In the genomic region with DNA sequence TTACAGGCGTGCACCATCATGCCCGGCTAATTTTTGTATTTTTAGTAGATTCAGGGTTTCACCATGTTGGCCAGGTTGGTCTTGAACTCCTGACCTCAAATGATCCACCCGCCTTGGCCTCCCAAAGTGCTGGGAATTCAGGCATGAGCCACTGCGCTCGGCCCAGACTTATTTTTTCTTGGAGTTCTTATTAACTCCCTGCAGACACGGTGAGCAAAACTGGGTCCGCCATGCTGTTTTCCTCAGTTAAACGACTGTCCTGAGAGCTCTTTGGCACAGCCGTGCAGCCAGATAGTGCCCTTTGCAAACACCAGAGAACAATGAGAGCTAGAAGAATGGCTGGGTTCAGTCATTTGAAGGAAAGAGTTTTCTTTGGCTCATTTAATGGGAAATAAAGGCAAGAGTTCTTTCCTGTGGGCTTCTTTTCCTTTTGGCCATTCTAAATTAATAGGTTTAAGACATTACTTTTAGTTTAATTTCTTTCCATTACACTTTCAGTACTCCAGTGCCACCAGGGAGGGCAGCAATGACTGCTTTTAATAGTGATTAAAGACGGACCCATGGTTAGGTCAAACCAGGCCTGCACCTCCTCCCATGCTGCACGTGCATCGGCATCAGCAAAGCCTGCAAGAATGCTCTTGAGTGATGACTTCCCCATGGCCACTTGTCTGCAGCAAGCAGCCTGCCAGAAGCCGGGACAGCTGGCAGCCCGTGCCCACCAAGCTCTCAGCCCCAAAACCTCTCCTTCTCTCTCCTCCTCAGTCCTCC, we compare ENCODE assay signal across 14 cellular contexts.
A peak's percentile ranks its signal among the peaks of the same experiment; 100 is the strongest.
DNase-seq lines count a peak whose midpoint lies in the region; ATAC-seq, FAIRE-seq and TF ChIP-seq lines count a peak whose summit lies in the region.
"Had no signal": no experiment of that assay in that cellular context is flagged by ENCODE, and none has a peak within 500 bp of the region (broad histone marks: within the 10 kb centered on the region; RNA-seq: fewer than 3 reads in every experiment).

No MANE protein-coding gene starts in this region.

- H3K27me3 ChIP-seq in HCT116 (ENCODE audit: insufficient read depth, low read length): no peaks in the 10 kb centered on the region

- no peak overlapping the region for H3K4me2 ChIP-seq in HCT116 (ENCODE audit: low read length)

- no peak for TF ChIP-seq RAD21 in HCT116 (IDR thresholded peaks at IDR 0.05; ENCODE audit: low read depth)

- TF ChIP-seq POLR2A in HCT116 (IDR thresholded peaks at IDR 0.05; ENCODE audit: borderline replicate concordance, extremely low read depth, insufficient read depth, insufficient read length): no peak

- H3K9me2 ChIP-seq in HCT116 (ENCODE audit: insufficient read depth): no peaks in the 10 kb centered on the region

- ATAC-seq in HCT116: peak; percentile 52; the same call in 1 of the 2 replicates
- ATAC-seq: activated naive CD4-positive, alpha-beta T cell treated with anti-CD3 and anti-CD28 coated beads, Interleukin-2, amount 50 U/mL, for 72 hours; effector memory CD8-positive, alpha-beta T cell; stimulated activated naive CD8-positive, alpha-beta T cell treated with anti-CD3 and anti-CD28 coated beads, Interleukin-15, Interleukin-2, amounts not matched to agents 100 U/mL and 50 U/mL, for 24 hours had no signal

- H3K27me3 Mint-ChIP-seq in endothelial cell (ENCODE audit: unreplicated experiment): peaks cover 10% of the 10 kb centered on the region
- H3K27me3 Mint-ChIP-seq: effector memory CD8-positive, alpha-beta T cell had no signal

- CTCF ChIA-PET in HCT116 (lab: Charles Lee): no interaction called here

- peaks cover 6% of the 10 kb centered on the region for H3K36me3 Mint-ChIP-seq in endothelial cell (ENCODE audit: low read depth, unreplicated experiment)

- H3K79me2 ChIP-seq in HCT116 (ENCODE audit: insufficient read depth, low read length): no peaks in the 10 kb centered on the region

- H3K36me3 ChIP-seq in HCT116 (ENCODE audit: control insufficient read depth in 1 of 2, insufficient read depth in 2 of 2, low read length in 2 of 2): no peaks in the 10 kb centered on the region
- H3K36me3 ChIP-seq in kidney (ENCODE audit: control insufficient read depth in 1 of 2, insufficient read depth in 2 of 2, low read length in 2 of 2): no peaks in the 10 kb centered on the region

- no TSS peak for BruUV-seq in HCT116 (replicated peaks; lab: Mats Ljungman, UMichigan)

- peak; percentile 15 for TF ChIP-seq CTCF in 22Rv1 (IDR thresholded peaks at IDR 0.05)
- peak in 2 of 3 experiments; percentile 23 to 24; a peak in 3 of 6 replicates for TF ChIP-seq CTCF in HCT116 (IDR thresholded peaks at IDR 0.05 in 2 of 3, conservative IDR thresholded peaks at IDR 0.05 in 1 of 3; ENCODE audit: borderline replicate concordance in 1 of 3, insufficient read depth in 1 of 3, low read depth in 2 of 3, low read length in 2 of 3)
- TF ChIP-seq CTCF in kidney (IDR thresholded peaks at IDR 0.05; ENCODE audit: borderline replicate concordance, extremely low read depth, insufficient read depth): no peak
- TF ChIP-seq CTCF in endothelial cell (IDR thresholded peaks at IDR 0.05; ENCODE audit: unreplicated experiment): no peak

- H2AFZ ChIP-seq in HCT116 (ENCODE audit: low read depth, low read length, poor library complexity, severe bottlenecking): no peak overlapping the region

- H3K27ac ChIP-seq in 22Rv1: no peak overlapping the region
- no peak overlapping the region for H3K27ac ChIP-seq in HCT116 (ENCODE audit: low read depth, low read length)
- no peak overlapping the region for H3K27ac ChIP-seq in kidney (ENCODE audit: low read depth in 2 of 2, low read length in 2 of 2)

- no peaks in the 10 kb centered on the region for H3K9me3 Mint-ChIP-seq in endothelial cell (ENCODE audit: unreplicated experiment)
- H3K9me3 Mint-ChIP-seq: effector memory CD8-positive, alpha-beta T cell; nephron progenitor cell had no signal

- intact Hi-C loops in HCT116 (cut with micrococcal nuclease) (no loop called here), kidney (cut with DNase I) (no loop called here)

- POLR2A ChIA-PET in HCT116 (lab: Charles Lee): no interaction called here

- H3K4me1 Mint-ChIP-seq in endothelial cell (ENCODE audit: unreplicated experiment): peaks cover 33% of the 10 kb centered on the region

- FAIRE-seq in kidney (lab: Jason Lieb, UNC): no peak

- H3K4me3 ChIP-seq in HCT116 (replicated peaks in 1 of 2; ENCODE audit: low read depth in 1 of 2, low read length in 2 of 2) (no peak overlapping the region), kidney (ENCODE audit: low read length in 2 of 2) (no peak overlapping the region)

- H3K4me1 ChIP-seq in HCT116 (ENCODE audit: control insufficient read depth in 1 of 2, insufficient read depth in 2 of 2, low read length in 2 of 2) (peaks cover 5 to 23% of the 10 kb centered on the region in 2 experiments), kidney (ENCODE audit: control insufficient read depth in 1 of 2, insufficient read depth in 1 of 2, low read depth in 1 of 2, low read length in 2 of 2) (peaks cover 4 to 9% of the 10 kb centered on the region in 2 donors)

- no peaks in the 10 kb centered on the region for H3K9me3 ChIP-seq in HCT116 (ENCODE audit: control insufficient read depth in 1 of 2, insufficient read depth in 1 of 2, low read depth in 1 of 2, low read length in 2 of 2)
- H3K9me3 ChIP-seq in kidney (ENCODE audit: control insufficient read depth in 1 of 2, low read length in 2 of 2): no peaks in the 10 kb centered on the region

- H3K4me3 Mint-ChIP-seq in endothelial cell (ENCODE audit: unreplicated experiment): no peak overlapping the region
- H3K4me3 Mint-ChIP-seq: effector memory CD8-positive, alpha-beta T cell; nephron progenitor cell had no signal

- no peak for DNase-seq in HCT116 (ENCODE audit: low read depth, low spot score)
- peak; percentile 22 for DNase-seq in UCSD-AML1 (lab: John Stamatoyannopoulos, UW; ENCODE audit: unreplicated experiment)
- DNase-seq in kidney: peak; percentile 64
- DNase-seq in endothelial cell (ENCODE audit: low spot score): no peak
- DNase-seq in putamen (ENCODE audit: low spot score): no peak
- no peak for DNase-seq in NCI-H446 treated with DMSO at 0.1 percent for 48 hours (lab: John Stamatoyannopoulos, UW)
- DNase-seq in cerebellar cortex (ENCODE audit: low spot score): no peak
- DNase-seq: activated CD4-positive, alpha-beta T cell treated with anti-CD3 and anti-CD28 coated beads, Interleukin-2, amount 50 U/mL, for 1 hour; effector memory CD8-positive, alpha-beta T cell; NCI-H187 treated with DMSO at 0.1 percent for 48 hours; nephron progenitor cell; stimulated activated naive CD8-positive, alpha-beta T cell treated with anti-CD3 and anti-CD28 coated beads, Interleukin-15, Interleukin-2, amounts not matched to agents 100 U/mL and 50 U/mL, for 24 hours had no signal

- H3K9ac ChIP-seq in HCT116 (ENCODE audit: low read length): no peak overlapping the region
- H3K9ac ChIP-seq in kidney (ENCODE audit: low read length in 2 of 2): no peak overlapping the region

- no peaks in the 10 kb centered on the region for H4K20me1 ChIP-seq in HCT116 (ENCODE audit: insufficient read depth)

- RAD21 ChIA-PET in HCT116 (lab: Charles Lee; ENCODE audit: low non-redundant PET in 1 of 2, low total read pairs in 2 of 2, uncharacterized antibody in 2 of 2, unreplicated experiment in 2 of 2): no interaction called here

- no peak overlapping the region for H3K27ac Mint-ChIP-seq in endothelial cell (ENCODE audit: unreplicated experiment)
- H3K27ac Mint-ChIP-seq: activated naive CD4-positive, alpha-beta T cell treated with anti-CD3 and anti-CD28 coated beads, Interleukin-2, amount 50 U/mL, for 72 hours; effector memory CD8-positive, alpha-beta T cell; nephron progenitor cell had no signal

TF ChIP-seq in HCT116, 20 proteins besides CTCF, POLR2A, EP300 and RAD21:
- TF ChIP-seq EZH2 (IDR thresholded peaks at IDR 0.05) (no peak), EGR1 (IDR thresholded peaks at IDR 0.05; ENCODE audit: low read depth) (no peak), CBX3 (IDR thresholded peaks at IDR 0.05; ENCODE audit: low read depth) (no peak), ZNF274 (IDR thresholded peaks at IDR 0.05; ENCODE audit: low read depth, low read length) (no peak), YY1 (IDR thresholded peaks at IDR 0.05; ENCODE audit: extremely low read depth, insufficient replicate concordance, low read depth, low read length) (no peak)
- TF ChIP-seq, protein P1, sequence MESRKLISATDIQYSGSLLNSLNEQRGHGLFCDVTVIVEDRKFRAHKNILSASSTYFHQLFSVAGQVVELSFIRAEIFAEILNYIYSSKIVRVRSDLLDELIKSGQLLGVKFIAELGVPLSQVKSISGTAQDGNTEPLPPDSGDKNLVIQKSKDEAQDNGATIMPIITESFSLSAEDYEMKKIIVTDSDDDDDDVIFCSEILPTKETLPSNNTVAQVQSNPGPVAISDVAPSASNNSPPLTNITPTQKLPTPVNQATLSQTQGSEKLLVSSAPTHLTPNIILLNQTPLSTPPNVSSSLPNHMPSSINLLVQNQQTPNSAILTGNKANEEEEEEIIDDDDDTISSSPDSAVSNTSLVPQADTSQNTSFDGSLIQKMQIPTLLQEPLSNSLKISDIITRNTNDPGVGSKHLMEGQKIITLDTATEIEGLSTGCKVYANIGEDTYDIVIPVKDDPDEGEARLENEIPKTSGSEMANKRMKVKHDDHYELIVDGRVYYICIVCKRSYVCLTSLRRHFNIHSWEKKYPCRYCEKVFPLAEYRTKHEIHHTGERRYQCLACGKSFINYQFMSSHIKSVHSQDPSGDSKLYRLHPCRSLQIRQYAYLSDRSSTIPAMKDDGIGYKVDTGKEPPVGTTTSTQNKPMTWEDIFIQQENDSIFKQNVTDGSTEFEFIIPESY (IDR thresholded peaks at IDR 0.05; ENCODE audit: extremely low read depth, insufficient replicate concordance, low read length): no peak

Comparison
In these comparisons a context has a peak if more than half of its experiments do, and no peak if none do; other contexts are left out.
1. CTCF ChIP-seq: peak in 22Rv1 (single experiment) and HCT116 (2 of 3); none in kidney (single experiment) and endothelial cell (single experiment).
2. DNase-seq: peak in UCSD-AML1 (single experiment) and kidney (single experiment); none in HCT116 (single experiment), endothelial cell (single experiment), putamen (single experiment), NCI-H446 treated with DMSO at 0.1 percent for 48 hours (single experiment) and cerebellar cortex (single experiment).